Comparison of ENCODE assay signal across 1 cellular context in the genomic region with DNA sequence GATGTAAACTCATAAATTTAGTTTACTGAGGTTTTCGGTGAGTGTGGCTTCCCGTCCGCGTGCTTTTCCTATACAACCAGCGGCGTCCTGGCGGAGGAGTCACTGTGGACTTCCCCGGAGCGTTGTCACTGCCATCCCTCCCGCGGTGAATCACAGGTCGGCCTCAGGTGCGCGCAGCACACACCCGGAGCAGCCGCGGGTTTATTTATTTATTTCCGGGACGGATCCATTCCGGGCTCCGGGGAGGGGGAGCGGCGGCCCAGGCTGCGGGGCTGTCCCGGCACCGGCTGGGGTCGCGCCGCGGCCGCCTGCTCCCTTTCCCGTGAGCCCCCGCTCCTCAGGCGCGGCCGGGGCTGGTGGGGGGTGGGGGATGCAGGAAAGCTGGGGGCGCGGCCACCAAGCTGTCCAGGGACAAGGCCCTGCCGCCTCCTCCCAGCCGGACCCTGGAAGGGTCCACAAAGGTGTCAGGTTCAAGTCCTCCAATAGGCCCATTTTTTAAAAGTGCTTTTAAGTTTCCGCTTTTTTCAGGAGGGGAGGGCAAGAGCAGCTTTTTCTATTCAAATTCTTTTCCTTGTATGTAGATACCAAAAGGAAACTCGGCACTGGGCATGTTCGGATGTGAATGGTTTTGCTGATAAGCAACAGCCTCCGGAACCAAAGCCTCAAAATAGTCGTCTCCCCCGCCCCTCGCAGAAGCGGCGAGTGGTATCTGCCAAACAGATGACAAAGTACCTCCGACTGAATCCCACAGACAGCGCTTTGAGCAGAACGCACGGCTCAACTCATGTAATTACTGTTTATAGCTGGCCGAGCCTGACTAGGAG.
TF ChIP-seq lines count a peak whose summit lies in the region.

No MANE protein-coding gene starts in this region.

TF ChIP-seq in HepG2, 621 proteins besides CTCF, POLR2A, EP300 and RAD21 (continued from another document and continues in another):
- TF ChIP-seq, protein P1, sequence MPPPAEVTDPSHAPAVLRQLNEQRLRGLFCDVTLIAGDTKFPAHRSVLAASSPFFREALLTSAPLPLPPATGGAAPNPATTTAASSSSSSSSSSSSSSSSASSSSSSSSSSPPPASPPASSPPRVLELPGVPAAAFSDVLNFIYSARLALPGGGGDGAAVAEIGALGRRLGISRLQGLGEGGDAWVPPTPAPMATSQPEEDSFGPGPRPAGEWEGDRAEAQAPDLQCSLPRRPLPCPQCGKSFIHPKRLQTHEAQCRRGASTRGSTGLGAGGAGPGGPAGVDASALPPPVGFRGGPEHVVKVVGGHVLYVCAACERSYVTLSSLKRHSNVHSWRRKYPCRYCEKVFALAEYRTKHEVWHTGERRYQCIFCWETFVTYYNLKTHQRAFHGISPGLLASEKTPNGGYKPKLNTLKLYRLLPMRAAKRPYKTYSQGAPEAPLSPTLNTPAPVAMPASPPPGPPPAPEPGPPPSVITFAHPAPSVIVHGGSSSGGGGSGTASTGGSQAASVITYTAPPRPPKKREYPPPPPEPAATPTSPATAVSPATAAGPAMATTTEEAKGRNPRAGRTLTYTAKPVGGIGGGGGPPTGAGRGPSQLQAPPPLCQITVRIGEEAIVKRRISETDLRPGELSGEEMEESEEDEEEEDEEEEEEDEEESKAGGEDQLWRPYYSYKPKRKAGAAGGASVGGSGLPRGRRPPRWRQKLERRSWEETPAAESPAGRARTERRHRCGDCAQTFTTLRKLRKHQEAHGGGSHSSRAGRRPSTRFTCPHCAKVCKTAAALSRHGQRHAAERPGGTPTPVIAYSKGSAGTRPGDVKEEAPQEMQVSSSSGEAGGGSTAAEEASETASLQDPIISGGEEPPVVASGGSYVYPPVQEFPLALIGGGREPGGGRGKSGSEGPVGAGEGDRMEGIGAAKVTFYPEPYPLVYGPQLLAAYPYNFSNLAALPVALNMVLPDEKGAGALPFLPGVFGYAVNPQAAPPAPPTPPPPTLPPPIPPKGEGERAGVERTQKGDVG (CRISPR knock-in tag; IDR thresholded peaks at IDR 0.05; ENCODE audit: borderline replicate concordance): no peak
- TF ChIP-seq REXO4 (CRISPR knock-in tag; IDR thresholded peaks at IDR 0.05; ENCODE audit: borderline replicate concordance): no peak
- TF ChIP-seq SPEN (CRISPR knock-in tag; IDR thresholded peaks at IDR 0.05; ENCODE audit: low read depth): peak; percentile 79
- TF ChIP-seq, protein P2, sequence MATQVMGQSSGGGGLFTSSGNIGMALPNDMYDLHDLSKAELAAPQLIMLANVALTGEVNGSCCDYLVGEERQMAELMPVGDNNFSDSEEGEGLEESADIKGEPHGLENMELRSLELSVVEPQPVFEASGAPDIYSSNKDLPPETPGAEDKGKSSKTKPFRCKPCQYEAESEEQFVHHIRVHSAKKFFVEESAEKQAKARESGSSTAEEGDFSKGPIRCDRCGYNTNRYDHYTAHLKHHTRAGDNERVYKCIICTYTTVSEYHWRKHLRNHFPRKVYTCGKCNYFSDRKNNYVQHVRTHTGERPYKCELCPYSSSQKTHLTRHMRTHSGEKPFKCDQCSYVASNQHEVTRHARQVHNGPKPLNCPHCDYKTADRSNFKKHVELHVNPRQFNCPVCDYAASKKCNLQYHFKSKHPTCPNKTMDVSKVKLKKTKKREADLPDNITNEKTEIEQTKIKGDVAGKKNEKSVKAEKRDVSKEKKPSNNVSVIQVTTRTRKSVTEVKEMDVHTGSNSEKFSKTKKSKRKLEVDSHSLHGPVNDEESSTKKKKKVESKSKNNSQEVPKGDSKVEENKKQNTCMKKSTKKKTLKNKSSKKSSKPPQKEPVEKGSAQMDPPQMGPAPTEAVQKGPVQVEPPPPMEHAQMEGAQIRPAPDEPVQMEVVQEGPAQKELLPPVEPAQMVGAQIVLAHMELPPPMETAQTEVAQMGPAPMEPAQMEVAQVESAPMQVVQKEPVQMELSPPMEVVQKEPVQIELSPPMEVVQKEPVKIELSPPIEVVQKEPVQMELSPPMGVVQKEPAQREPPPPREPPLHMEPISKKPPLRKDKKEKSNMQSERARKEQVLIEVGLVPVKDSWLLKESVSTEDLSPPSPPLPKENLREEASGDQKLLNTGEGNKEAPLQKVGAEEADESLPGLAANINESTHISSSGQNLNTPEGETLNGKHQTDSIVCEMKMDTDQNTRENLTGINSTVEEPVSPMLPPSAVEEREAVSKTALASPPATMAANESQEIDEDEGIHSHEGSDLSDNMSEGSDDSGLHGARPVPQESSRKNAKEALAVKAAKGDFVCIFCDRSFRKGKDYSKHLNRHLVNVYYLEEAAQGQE (IDR thresholded peaks at IDR 0.05; ENCODE audit: borderline replicate concordance in 1 of 2, low read depth in 1 of 2, low read length in 2 of 2): peak in 1 of 2 experiments; percentile 6; a peak in 1 of 4 replicates
- peak; percentile 59; the same call in 1 of the 2 replicates for TF ChIP-seq TCF7 (IDR thresholded peaks at IDR 0.05; ENCODE audit: low read depth)
- TF ChIP-seq ELF1 (CRISPR knock-in tag; IDR thresholded peaks at IDR 0.05): no peak
- TF ChIP-seq DPF2 (CRISPR knock-in tag; IDR thresholded peaks at IDR 0.05; ENCODE audit: borderline replicate concordance, low read depth): no peak
- no peak for TF ChIP-seq ATF1 (CRISPR knock-in tag; IDR thresholded peaks at IDR 0.05)
- TF ChIP-seq SOX6 (IDR thresholded peaks at IDR 0.05): no peak
- peak; percentile 71 for TF ChIP-seq SOX6 (CRISPR knock-in tag; IDR thresholded peaks at IDR 0.05)
- 0 out of 2 replicates have a peak, but pooled peaks have one; percentile 5 for TF ChIP-seq ZNF766 (CRISPR knock-in tag; IDR thresholded peaks at IDR 0.05; ENCODE audit: borderline replicate concordance)
- no peak for TF ChIP-seq PRMT3 (CRISPR knock-in tag; IDR thresholded peaks at IDR 0.05; ENCODE audit: borderline replicate concordance, low read depth)
- no peak for TF ChIP-seq TOE1 (CRISPR knock-in tag; IDR thresholded peaks at IDR 0.05)
- TF ChIP-seq, protein P3, sequence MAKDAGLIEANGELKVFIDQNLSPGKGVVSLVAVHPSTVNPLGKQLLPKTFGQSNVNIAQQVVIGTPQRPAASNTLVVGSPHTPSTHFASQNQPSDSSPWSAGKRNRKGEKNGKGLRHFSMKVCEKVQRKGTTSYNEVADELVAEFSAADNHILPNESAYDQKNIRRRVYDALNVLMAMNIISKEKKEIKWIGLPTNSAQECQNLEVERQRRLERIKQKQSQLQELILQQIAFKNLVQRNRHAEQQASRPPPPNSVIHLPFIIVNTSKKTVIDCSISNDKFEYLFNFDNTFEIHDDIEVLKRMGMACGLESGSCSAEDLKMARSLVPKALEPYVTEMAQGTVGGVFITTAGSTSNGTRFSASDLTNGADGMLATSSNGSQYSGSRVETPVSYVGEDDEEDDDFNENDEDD (CRISPR knock-in tag; IDR thresholded peaks at IDR 0.05; ENCODE audit: borderline replicate concordance): no peak
- TF ChIP-seq TBX2 (CRISPR knock-in tag; IDR thresholded peaks at IDR 0.05; ENCODE audit: borderline replicate concordance): peak; percentile 87
- no peak for TF ChIP-seq ZNF329 (CRISPR knock-in tag; IDR thresholded peaks at IDR 0.05; ENCODE audit: low read depth)
- no peak for TF ChIP-seq PHF5A (CRISPR knock-in tag; IDR thresholded peaks at IDR 0.05; ENCODE audit: low read depth, unreplicated experiment)
- no peak for TF ChIP-seq DR1 (CRISPR knock-in tag; IDR thresholded peaks at IDR 0.05)
- peak; percentile 81 for TF ChIP-seq ZFY (CRISPR knock-in tag; IDR thresholded peaks at IDR 0.05)
- no peak for TF ChIP-seq TMF1 (CRISPR knock-in tag; IDR thresholded peaks at IDR 0.05; ENCODE audit: low read depth)
- TF ChIP-seq HCFC1 (IDR thresholded peaks at IDR 0.05; ENCODE audit: low read depth, low read length): no peak
- TF ChIP-seq, protein P4, sequence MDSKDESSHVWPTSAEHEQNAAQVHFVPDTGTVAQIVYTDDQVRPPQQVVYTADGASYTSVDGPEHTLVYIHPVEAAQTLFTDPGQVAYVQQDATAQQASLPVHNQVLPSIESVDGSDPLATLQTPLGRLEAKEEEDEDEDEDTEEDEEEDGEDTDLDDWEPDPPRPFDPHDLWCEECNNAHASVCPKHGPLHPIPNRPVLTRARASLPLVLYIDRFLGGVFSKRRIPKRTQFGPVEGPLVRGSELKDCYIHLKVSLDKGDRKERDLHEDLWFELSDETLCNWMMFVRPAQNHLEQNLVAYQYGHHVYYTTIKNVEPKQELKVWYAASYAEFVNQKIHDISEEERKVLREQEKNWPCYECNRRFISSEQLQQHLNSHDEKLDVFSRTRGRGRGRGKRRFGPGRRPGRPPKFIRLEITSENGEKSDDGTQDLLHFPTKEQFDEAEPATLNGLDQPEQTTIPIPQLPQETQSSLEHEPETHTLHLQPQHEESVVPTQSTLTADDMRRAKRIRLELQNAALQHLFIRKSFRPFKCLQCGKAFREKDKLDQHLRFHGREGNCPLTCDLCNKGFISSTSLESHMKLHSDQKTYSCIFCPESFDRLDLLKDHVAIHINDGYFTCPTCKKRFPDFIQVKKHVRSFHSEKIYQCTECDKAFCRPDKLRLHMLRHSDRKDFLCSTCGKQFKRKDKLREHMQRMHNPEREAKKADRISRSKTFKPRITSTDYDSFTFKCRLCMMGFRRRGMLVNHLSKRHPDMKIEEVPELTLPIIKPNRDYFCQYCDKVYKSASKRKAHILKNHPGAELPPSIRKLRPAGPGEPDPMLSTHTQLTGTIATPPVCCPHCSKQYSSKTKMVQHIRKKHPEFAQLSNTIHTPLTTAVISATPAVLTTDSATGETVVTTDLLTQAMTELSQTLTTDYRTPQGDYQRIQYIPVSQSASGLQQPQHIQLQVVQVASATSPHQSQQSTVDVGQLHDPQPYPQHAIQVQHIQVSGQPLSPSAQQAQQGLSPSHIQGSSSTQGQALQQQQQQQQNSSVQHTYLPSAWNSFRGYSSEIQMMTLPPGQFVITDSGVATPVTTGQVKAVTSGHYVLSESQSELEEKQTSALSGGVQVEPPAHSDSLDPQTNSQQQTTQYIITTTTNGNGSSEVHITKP (CRISPR knock-in tag; IDR thresholded peaks at IDR 0.05; ENCODE audit: low read depth): peak; percentile 98
- TF ChIP-seq, protein P5, sequence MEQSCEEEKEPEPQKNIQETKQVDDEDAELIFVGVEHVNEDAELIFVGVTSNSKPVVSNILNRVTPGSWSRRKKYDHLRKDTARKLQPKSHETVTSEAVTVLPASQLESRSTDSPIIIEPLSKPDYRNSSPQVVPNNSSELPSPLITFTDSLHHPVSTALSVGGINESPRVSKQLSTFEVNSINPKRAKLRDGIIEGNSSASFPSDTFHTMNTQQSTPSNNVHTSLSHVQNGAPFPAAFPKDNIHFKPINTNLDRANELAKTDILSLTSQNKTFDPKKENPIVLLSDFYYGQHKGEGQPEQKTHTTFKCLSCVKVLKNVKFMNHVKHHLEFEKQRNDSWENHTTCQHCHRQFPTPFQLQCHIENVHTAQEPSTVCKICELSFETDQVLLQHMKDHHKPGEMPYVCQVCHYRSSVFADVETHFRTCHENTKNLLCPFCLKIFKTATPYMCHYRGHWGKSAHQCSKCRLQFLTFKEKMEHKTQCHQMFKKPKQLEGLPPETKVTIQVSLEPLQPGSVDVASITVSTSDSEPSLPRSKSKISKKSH (CRISPR knock-in tag; IDR thresholded peaks at IDR 0.05; ENCODE audit: borderline replicate concordance): no peak
- no peak for TF ChIP-seq HES4 (CRISPR knock-in tag; IDR thresholded peaks at IDR 0.05; ENCODE audit: borderline replicate concordance)
- no peak for TF ChIP-seq SIX1 (CRISPR knock-in tag; IDR thresholded peaks at IDR 0.05; ENCODE audit: borderline replicate concordance)
- no peak for TF ChIP-seq BORCS8-MEF2B (CRISPR knock-in tag; IDR thresholded peaks at IDR 0.05)
- TF ChIP-seq, protein P6, sequence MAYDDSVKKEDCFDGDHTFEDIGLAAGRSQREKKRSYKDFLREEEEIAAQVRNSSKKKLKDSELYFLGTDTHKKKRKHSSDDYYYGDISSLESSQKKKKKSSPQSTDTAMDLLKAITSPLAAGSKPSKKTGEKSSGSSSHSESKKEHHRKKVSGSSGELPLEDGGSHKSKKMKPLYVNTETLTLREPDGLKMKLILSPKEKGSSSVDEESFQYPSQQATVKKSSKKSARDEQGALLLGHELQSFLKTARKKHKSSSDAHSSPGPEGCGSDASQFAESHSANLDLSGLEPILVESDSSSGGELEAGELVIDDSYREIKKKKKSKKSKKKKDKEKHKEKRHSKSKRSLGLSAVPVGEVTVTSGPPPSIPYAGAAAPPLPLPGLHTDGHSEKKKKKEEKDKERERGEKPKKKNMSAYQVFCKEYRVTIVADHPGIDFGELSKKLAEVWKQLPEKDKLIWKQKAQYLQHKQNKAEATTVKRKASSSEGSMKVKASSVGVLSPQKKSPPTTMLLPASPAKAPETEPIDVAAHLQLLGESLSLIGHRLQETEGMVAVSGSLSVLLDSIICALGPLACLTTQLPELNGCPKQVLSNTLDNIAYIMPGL (CRISPR knock-in tag; IDR thresholded peaks at IDR 0.05; ENCODE audit: borderline replicate concordance in 1 of 2, low read depth in 1 of 2): peak in 1 of 2 experiments; percentile 42; a peak in 2 of 4 replicates
- TF ChIP-seq SP2 (CRISPR knock-in tag; IDR thresholded peaks at IDR 0.05): no peak
- TF ChIP-seq NFIC (IDR thresholded peaks at IDR 0.05; ENCODE audit: low read length): no peak
- no peak for TF ChIP-seq PHB2 (IDR thresholded peaks at IDR 0.05; ENCODE audit: partially characterized antibody)
- TF ChIP-seq XBP1 (CRISPR knock-in tag; IDR thresholded peaks at IDR 0.05): no peak
- TF ChIP-seq CENPX (CRISPR knock-in tag; IDR thresholded peaks at IDR 0.05): no peak
- peak; percentile 26; the same call in 1 of the 2 replicates for TF ChIP-seq MYC (CRISPR knock-in tag; IDR thresholded peaks at IDR 0.05; ENCODE audit: borderline replicate concordance)
- TF ChIP-seq, protein P7, sequence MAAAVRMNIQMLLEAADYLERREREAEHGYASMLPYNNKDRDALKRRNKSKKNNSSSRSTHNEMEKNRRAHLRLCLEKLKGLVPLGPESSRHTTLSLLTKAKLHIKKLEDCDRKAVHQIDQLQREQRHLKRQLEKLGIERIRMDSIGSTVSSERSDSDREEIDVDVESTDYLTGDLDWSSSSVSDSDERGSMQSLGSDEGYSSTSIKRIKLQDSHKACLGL (CRISPR knock-in tag; IDR thresholded peaks at IDR 0.05): no peak
- TF ChIP-seq MTA3 (CRISPR knock-in tag; IDR thresholded peaks at IDR 0.05): no peak
- no peak for TF ChIP-seq ESRRA (CRISPR knock-in tag; IDR thresholded peaks at IDR 0.05; ENCODE audit: low read depth)
- no peak for TF ChIP-seq ZNF138 (CRISPR knock-in tag; IDR thresholded peaks at IDR 0.05; ENCODE audit: low read depth)
- no peak for TF ChIP-seq ARNTL (CRISPR knock-in tag; IDR thresholded peaks at IDR 0.05)
- TF ChIP-seq ZNF460 (CRISPR knock-in tag; IDR thresholded peaks at IDR 0.05; ENCODE audit: borderline replicate concordance): no peak
- TF ChIP-seq, protein P8, sequence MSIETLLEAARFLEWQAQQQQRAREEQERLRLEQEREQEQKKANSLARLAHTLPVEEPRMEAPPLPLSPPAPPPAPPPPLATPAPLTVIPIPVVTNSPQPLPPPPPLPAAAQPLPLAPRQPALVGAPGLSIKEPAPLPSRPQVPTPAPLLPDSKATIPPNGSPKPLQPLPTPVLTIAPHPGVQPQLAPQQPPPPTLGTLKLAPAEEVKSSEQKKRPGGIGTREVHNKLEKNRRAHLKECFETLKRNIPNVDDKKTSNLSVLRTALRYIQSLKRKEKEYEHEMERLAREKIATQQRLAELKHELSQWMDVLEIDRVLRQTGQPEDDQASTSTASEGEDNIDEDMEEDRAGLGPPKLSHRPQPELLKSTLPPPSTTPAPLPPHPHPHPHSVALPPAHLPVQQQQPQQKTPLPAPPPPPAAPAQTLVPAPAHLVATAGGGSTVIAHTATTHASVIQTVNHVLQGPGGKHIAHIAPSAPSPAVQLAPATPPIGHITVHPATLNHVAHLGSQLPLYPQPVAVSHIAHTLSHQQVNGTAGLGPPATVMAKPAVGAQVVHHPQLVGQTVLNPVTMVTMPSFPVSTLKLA (IDR thresholded peaks at IDR 0.05): no peak
